In the genomic region with DNA sequence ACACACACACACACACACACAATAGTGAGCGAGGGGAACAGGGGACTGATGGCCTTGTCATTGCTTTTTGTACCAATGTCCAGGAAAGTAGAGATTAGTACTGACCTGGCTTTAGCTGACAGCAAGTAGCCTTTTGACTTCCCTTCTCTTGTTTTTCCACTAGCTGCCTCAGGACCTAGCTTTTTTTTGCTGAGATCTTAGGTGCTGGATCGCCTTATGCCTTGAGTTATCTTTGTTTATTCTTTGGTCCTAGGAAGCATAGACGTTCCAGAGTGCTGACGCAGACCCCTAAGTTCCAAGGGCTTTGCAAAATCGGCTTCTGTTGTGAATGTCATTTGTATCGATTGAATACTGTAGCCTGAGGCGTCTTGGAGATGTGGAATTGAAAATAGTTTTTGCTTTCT, we compare ENCODE assay signal across 9 cellular contexts. TPM values are rescaled to one million over a fixed set of nuclear protein-coding genes. Genes with fewer than 3 reads are reported as not detected.
DNase-seq lines count a peak whose midpoint lies in the region; ATAC-seq and TF ChIP-seq lines count a peak whose summit lies in the region.
"Had no signal": no experiment of that assay in that cellular context is flagged by ENCODE, and none has a peak within 500 bp of the region (broad histone marks: within the 10 kb centered on the region; RNA-seq: fewer than 3 reads in every experiment).

A gene with protein sequence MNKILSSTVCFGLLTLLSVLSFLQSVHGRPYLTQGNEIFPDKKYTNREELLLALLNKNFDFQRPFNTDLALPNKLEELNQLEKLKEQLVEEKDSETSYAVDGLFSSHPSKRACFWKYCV (minus strand): TSS at position 218 of the 404 bp plus-strand sequence. CDS start 48,337 bp downstream, outside the sequence.

- no peak for TF ChIP-seq EP300 in suprapubic skin (IDR thresholded peaks at IDR 0.05)

- WGBS in suprapubic skin = 8% methylated on average over 7 of the region's 7 CpGs

- H3K4me1 ChIP-seq in left lung (peaks cover 6 to 56% of the 10 kb centered on the region in 2 donors), suprapubic skin (peaks cover 31% of the 10 kb centered on the region)

- H3K27ac ChIP-seq in caudate nucleus (ENCODE audit: low read depth, low read length) (peak within 1 kb of the TSS; percentile 69), left lung (peak within 1 kb of the TSS; percentile 89 to 93), suprapubic skin (peak within 1 kb of the TSS; percentile 93)

- DNase-seq in ELF-1 (ENCODE audit: low read depth, low spot score) (peak; percentile 67), NCI-H146 (lab: John Stamatoyannopoulos, UW) (peak; percentile 49), caudate nucleus (lab: John Stamatoyannopoulos, UW) (peak in 2 of 61 donors; percentile 7 to 20), left lung (no peak), suprapubic skin (ENCODE audit: low spot score in 2 of 2) (no peak), NCI-H2029 treated with DMSO at 0.1 percent for 48 hours (lab: John Stamatoyannopoulos, UW) (no peak)

- no peaks in the 10 kb centered on the region for H3K36me3 ChIP-seq in left lung
- no peaks in the 10 kb centered on the region for H3K36me3 ChIP-seq in suprapubic skin

- intact Hi-C loops in left lung (cut with DNase I) = no loop called here

- H3K4me3 ChIP-seq in left lung = peak within 1 kb of the TSS; percentile 71
- H3K4me3 ChIP-seq in suprapubic skin = peak within 1 kb of the TSS; percentile 81

- TF ChIP-seq CTCF in left lung (IDR thresholded peaks at IDR 0.05) (no peak), suprapubic skin (IDR thresholded peaks at IDR 0.05) (no peak)

- ATAC-seq in left lung (peak; percentile 28), GM21825 (IDR thresholded peaks at IDR 0.05; ENCODE audit: unreplicated experiment) (no peak), HG02885 (IDR thresholded peaks at IDR 0.05; ENCODE audit: poor library complexity, unreplicated experiment) (no peak)

- no peak for TF ChIP-seq POLR2A in suprapubic skin (IDR thresholded peaks at IDR 0.05)

- H3K27me3 ChIP-seq in left lung = peaks cover 0 to 15% of the 10 kb centered on the region in 2 donors
- H3K27me3 ChIP-seq in suprapubic skin = no peaks in the 10 kb centered on the region

- H3K9me3 ChIP-seq in left lung (no peaks in the 10 kb centered on the region), suprapubic skin (no peaks in the 10 kb centered on the region)

RNA-seq across cellular contexts. Expression of the gene that starts here (rescaled TPM):
- total RNA-seq in left lung (under 1 TPM in 1 of 2 donors, not detected in 1; 0.41 TPM), suprapubic skin (1 to 10 TPM in 1 of 4 donors, not detected in 3; 1.0 TPM)
- total RNA-seq: activated CD8-positive, alpha-beta memory T cell treated with anti-CD3 and anti-CD28 coated beads for 36 hours had no signal

Comparison
In these comparisons a context has a peak if more than half of its experiments do, and no peak if none do; other contexts are left out.
1. Peak in ATAC-seq, H3K4me3 ChIP-seq and H3K27ac ChIP-seq in left lung; RNA of the gene not detected or under 1 TPM.
2. DNase-seq: peak in ELF-1 (single experiment) and NCI-H146 (single experiment); none in left lung (0 of 2), suprapubic skin (0 of 2) and NCI-H2029 treated with DMSO at 0.1 percent for 48 hours (single experiment).
3. Peak in every context shown above with its lines, with median percentiles within 50 percentile points of each other: H3K27ac ChIP-seq.